15 cellular contexts compared by ENCODE assay signal in the genomic region with DNA sequence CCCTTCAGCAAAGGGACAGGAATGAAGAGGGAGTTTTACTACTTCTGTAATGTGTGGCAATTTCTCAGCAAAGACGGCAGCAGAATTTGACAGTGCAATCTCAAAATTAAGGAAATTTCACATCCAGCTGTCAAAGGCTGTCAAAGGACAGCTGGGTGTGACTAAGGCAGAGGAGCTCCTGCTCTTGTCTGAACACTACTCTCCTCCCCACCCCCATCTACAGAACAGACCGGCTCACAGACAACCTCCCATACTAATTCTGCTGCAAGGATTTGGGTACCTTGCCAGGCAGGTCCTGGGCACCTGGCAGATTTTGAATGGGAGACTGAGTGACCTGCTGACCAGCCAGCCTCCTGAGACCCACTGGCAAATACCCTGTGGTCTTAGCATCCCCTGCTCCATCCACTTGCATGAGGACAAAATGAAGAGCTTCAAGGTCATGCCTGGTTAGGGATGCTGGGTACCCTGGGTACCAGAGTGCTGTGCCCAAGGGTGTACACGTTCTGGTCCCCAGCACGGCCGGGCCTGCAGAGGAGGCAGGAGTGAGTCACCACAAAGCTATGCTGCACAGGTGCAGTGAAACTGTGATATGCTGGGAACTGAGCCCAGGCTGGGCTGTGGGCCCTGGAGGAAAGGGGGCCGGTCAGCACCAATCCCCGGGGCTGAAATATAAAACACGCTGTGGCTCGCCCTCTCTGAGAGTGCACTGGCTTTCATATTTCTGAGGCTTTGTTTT.
DNase-seq lines count a peak whose midpoint lies in the region; ATAC-seq and TF ChIP-seq lines count a peak whose summit lies in the region.
"Had no signal": no experiment of that assay in that cellular context is flagged by ENCODE, and none has a peak within 500 bp of the region (broad histone marks: within the 10 kb centered on the region; RNA-seq: fewer than 3 reads in every experiment).

No MANE protein-coding gene starts in this region.

- TF ChIP-seq CTCF in RWPE1 (conservative IDR thresholded peaks at IDR 0.05; ENCODE audit: low read depth) (no peak), gastrocnemius medialis (IDR thresholded peaks at IDR 0.05 in 4 of 5, conservative IDR thresholded peaks at IDR 0.05 in 1 of 5) (no peak)

- DNase-seq in HT1080 (ENCODE audit: low read depth) (peak; percentile 10), RWPE1 (ENCODE audit: low spot score) (peak; percentile 86), glomerular visceral epithelial cell (ENCODE audit: extremely low spot score) (peak; percentile 27), gastrocnemius medialis (peak in 1 of 2 donors; percentile 35), COLO668 (lab: John Stamatoyannopoulos, UW; ENCODE audit: unreplicated experiment) (no peak)
- no peak for DNase-seq in activated T-cell treated with anti-CD3 and anti-CD28 coated beads, Interleukin-2, amount 50 U/mL, for 48 hours
- DNase-seq: activated CD8-positive, alpha-beta memory T cell treated with anti-CD3 and anti-CD28 coated beads for 24 hours; activated naive CD4-positive, alpha-beta T cell treated with Interleukin-2 at 50 U/mL for 16 hours; Calu3; kidney; naive B cell; NCI-H510A; SHP77 treated with DMSO at 0.1 percent for 48 hours; spleen had no signal

- H3K27ac ChIP-seq in RWPE1: peak overlapping the region; percentile 84
- H3K27ac ChIP-seq in gastrocnemius medialis: no peak overlapping the region
- H3K27ac ChIP-seq: spleen had no signal

- CTCF ChIA-PET in RWPE1 (lab: Yijun Ruan, JAX): interaction anchor here (0.5 to 0.7 kb wide), 3 partner anchors 56 to 571 kb away, joined by 3 to 4 read pairs (median 4); no protein-coding TSS in a partner anchor

- no peak for TF ChIP-seq POLR2A in gastrocnemius medialis (IDR thresholded peaks at IDR 0.05)

- H3K27me3 ChIP-seq in gastrocnemius medialis: peaks cover 0 to 12% (median 0%) of the 10 kb centered on the region in 3 donors
- H3K27me3 ChIP-seq: spleen had no signal

- H3K9me3 ChIP-seq in gastrocnemius medialis: no peaks in the 10 kb centered on the region
- H3K9me3 ChIP-seq: spleen had no signal

- in situ Hi-C loops in gastrocnemius medialis (cut with MboI; ENCODE audit: low sequenced_read_pairs in 4 of 4): no loop called here

- no peaks in the 10 kb centered on the region for H3K4me1 ChIP-seq in gastrocnemius medialis
- H3K4me1 ChIP-seq: spleen had no signal

- ATAC-seq in gastrocnemius medialis (peak; percentile 42 to 58), HG02981 (IDR thresholded peaks at IDR 0.05; ENCODE audit: unreplicated experiment) (no peak)

- intact Hi-C loops in gastrocnemius medialis (cut with DNase I; ENCODE audit: low total_unique reads): no loop called here

- H3K4me3 ChIP-seq in gastrocnemius medialis: no peak overlapping the region
- H3K4me3 ChIP-seq: spleen had no signal

- POLR2A ChIA-PET in RWPE1 (lab: Yijun Ruan, JAX; ENCODE audit: low non-redundant PET): interaction anchor here (0.6 kb wide), 1 partner anchor 1146 kb away, joined by 4 read pairs; no protein-coding TSS in a partner anchor

- H3K36me3 ChIP-seq in gastrocnemius medialis: no peaks in the 10 kb centered on the region
- H3K36me3 ChIP-seq: spleen had no signal

Comparison
In these comparisons a context has a peak if more than half of its experiments do, and no peak if none do; other contexts are left out.
1. DNase-seq: peak in HT1080 (single experiment), RWPE1 (single experiment) and glomerular visceral epithelial cell (single experiment); none in COLO668 (single experiment) and activated T-cell treated with anti-CD3 and anti-CD28 coated beads, Interleukin-2, amount 50 U/mL, for 48 hours (0 of 2).